ENCODE assay signal across 2 cellular contexts in the genomic region with DNA sequence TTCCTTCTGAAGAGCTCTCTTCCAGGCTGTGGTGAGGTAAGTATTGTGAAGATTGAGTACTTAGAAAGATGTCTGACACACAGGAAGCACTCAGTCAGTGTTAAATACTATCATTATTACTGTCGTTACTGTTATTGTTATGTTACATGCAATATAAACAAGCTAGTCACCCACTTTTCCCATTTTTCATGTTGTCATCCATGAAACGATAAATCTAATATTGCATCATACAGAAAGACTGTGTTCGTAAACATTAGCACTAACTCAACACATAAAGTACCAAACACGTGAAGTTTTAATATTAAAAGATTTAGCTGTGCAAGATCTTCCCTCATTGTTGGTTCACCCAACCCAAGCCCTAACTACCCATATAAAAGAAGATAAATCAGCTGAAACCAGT.
TF ChIP-seq lines count a peak whose summit lies in the region.

No MANE protein-coding gene starts in this region.

TF ChIP-seq in HepG2, 621 proteins besides CTCF, POLR2A, EP300 and RAD21 (continued from another document):
- TF ChIP-seq, protein P1, sequence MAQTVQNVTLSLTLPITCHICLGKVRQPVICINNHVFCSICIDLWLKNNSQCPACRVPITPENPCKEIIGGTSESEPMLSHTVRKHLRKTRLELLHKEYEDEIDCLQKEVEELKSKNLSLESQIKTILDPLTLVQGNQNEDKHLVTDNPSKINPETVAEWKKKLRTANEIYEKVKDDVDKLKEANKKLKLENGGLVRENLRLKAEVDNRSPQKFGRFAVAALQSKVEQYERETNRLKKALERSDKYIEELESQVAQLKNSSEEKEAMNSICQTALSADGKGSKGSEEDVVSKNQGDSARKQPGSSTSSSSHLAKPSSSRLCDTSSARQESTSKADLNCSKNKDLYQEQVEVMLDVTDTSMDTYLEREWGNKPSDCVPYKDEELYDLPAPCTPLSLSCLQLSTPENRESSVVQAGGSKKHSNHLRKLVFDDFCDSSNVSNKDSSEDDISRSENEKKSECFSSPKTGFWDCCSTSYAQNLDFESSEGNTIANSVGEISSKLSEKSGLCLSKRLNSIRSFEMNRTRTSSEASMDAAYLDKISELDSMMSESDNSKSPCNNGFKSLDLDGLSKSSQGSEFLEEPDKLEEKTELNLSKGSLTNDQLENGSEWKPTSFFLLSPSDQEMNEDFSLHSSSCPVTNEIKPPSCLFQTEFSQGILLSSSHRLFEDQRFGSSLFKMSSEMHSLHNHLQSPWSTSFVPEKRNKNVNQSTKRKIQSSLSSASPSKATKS (CRISPR knock-in tag; IDR thresholded peaks at IDR 0.05): no peak
- TF ChIP-seq ATF7 (IDR thresholded peaks at IDR 0.05) (peak; percentile 63), ATF7 (CRISPR knock-in tag; IDR thresholded peaks at IDR 0.05) (no peak)

TF ChIP-seq in K562, 482 proteins besides CTCF, POLR2A, EP300 and RAD21 (continued from another document):
- TF ChIP-seq HEY1 (CRISPR knock-in tag; IDR thresholded peaks at IDR 0.05; ENCODE audit: borderline replicate concordance) (no peak), KAT7 (CRISPR knock-in tag; IDR thresholded peaks at IDR 0.05; ENCODE audit: borderline replicate concordance) (no peak), PRPF4 (IDR thresholded peaks at IDR 0.05; ENCODE audit: insufficient read depth, low read depth, low read length, poor library complexity, severe bottlenecking) (no peak)
- TF ChIP-seq, protein P2, sequence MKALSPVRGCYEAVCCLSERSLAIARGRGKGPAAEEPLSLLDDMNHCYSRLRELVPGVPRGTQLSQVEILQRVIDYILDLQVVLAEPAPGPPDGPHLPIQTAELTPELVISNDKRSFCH (CRISPR knock-in tag; IDR thresholded peaks at IDR 0.05): no peak
- TF ChIP-seq, protein P2 (tag; IDR thresholded peaks at IDR 0.05): no peak
- TF ChIP-seq, protein P3, sequence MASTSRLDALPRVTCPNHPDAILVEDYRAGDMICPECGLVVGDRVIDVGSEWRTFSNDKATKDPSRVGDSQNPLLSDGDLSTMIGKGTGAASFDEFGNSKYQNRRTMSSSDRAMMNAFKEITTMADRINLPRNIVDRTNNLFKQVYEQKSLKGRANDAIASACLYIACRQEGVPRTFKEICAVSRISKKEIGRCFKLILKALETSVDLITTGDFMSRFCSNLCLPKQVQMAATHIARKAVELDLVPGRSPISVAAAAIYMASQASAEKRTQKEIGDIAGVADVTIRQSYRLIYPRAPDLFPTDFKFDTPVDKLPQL (IDR thresholded peaks at IDR 0.05; ENCODE audit: extremely low read depth, insufficient read length): no peak
- TF ChIP-seq, protein P4, sequence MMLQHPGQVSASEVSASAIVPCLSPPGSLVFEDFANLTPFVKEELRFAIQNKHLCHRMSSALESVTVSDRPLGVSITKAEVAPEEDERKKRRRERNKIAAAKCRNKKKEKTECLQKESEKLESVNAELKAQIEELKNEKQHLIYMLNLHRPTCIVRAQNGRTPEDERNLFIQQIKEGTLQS (IDR thresholded peaks at IDR 0.05): peak; percentile 28; the same call in 1 of the 2 replicates
- TF ChIP-seq, protein P4 (CRISPR knock-in tag; conservative IDR thresholded peaks at IDR 0.05): no peak
